ENCODE assay signal across 1 cellular context in the genomic region with DNA sequence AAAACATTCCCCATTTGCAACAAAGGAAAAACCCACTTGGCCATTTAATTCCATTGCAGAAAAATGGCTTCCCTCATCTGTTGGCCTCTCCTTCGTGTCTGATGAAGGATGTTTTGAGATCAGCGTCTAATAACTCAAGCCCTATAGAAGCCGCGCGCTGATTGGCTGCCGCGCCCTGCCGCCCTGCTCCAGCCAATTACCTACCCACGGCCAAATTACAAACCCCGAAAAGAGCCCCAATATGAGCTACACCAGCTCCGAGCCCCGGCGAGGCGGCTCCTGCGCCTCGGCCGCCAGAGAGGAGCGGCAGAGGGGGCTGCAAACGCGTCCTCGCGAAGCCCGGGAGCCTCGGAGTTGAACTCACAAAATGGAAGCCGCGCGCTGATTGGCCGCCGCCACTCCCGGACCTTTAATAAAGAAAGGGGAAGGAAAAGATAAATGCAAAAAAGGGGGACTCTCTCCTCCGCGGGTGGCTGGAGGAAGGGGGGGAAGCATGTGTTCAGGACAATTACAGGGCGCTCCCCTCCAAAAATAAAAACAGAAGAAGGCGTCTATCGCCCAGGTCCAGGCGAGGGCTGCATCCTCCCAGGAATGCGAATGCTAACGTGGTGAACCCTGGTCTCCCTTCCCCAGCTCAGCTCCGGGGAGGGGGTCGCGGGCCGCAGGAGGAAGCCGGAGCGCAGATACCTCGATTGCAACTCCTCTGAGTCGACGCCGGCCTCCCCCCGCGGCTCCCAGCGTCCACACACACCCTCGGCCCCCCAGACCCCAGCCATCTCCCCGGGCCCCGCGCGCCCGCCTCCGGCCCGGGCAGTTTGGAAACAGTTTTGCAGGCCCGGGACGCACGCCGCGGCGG.
TF ChIP-seq lines count a peak whose summit lies in the region.

No MANE protein-coding gene starts in this region.

TF ChIP-seq in HepG2, 621 proteins besides CTCF, POLR2A, EP300 and RAD21 (continued from another document and continues in another):
- TF ChIP-seq ZFY (CRISPR knock-in tag; IDR thresholded peaks at IDR 0.05): peak; percentile 58
- no peak for TF ChIP-seq KDM5A (IDR thresholded peaks at IDR 0.05; ENCODE audit: borderline replicate concordance, low read length)
- TF ChIP-seq FIP1L1 (IDR thresholded peaks at IDR 0.05; ENCODE audit: borderline replicate concordance, insufficient read depth, low read depth, low read length): no peak
- TF ChIP-seq ZNF572 (CRISPR knock-in tag; IDR thresholded peaks at IDR 0.05): no peak
- no peak for TF ChIP-seq JUND (CRISPR knock-in tag; IDR thresholded peaks at IDR 0.05)
- no peak for TF ChIP-seq NR1H2 (CRISPR knock-in tag; IDR thresholded peaks at IDR 0.05; ENCODE audit: borderline replicate concordance, low read depth)
- TF ChIP-seq ZNF264 (CRISPR knock-in tag; IDR thresholded peaks at IDR 0.05): no peak
- TF ChIP-seq, protein P1, sequence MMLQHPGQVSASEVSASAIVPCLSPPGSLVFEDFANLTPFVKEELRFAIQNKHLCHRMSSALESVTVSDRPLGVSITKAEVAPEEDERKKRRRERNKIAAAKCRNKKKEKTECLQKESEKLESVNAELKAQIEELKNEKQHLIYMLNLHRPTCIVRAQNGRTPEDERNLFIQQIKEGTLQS (CRISPR knock-in tag; IDR thresholded peaks at IDR 0.05): 0 out of 2 replicates have a peak, but pooled peaks have one; percentile 10
- no peak for TF ChIP-seq ZNF3 (CRISPR knock-in tag; IDR thresholded peaks at IDR 0.05)
- no peak for TF ChIP-seq POGZ (CRISPR knock-in tag; IDR thresholded peaks at IDR 0.05)
- TF ChIP-seq NR2F2 (IDR thresholded peaks at IDR 0.05; ENCODE audit: borderline replicate concordance, low read depth): no peak
- TF ChIP-seq ZNF75D (CRISPR knock-in tag; IDR thresholded peaks at IDR 0.05; ENCODE audit: borderline replicate concordance): no peak
- TF ChIP-seq ZEB1 (IDR thresholded peaks at IDR 0.05; ENCODE audit: insufficient replicate concordance, low read depth): no peak
- 0 out of 2 replicates have a peak, but pooled peaks have one; percentile 12 for TF ChIP-seq ZNF652 (CRISPR knock-in tag; IDR thresholded peaks at IDR 0.05; ENCODE audit: borderline replicate concordance, low read depth)
- TF ChIP-seq KDM5B (CRISPR knock-in tag; IDR thresholded peaks at IDR 0.05; ENCODE audit: borderline replicate concordance): peak; percentile 56; the same call in 1 of the 2 replicates
- peak; percentile 76; the same call in 1 of the 2 replicates for TF ChIP-seq ZNF878 (CRISPR knock-in tag; IDR thresholded peaks at IDR 0.05)
- no peak for TF ChIP-seq TBP (CRISPR knock-in tag; IDR thresholded peaks at IDR 0.05)
- peak; percentile 36; the same call in 1 of the 2 replicates for TF ChIP-seq RXRA (CRISPR knock-in tag; IDR thresholded peaks at IDR 0.05)
- TF ChIP-seq ELF3 (CRISPR knock-in tag; IDR thresholded peaks at IDR 0.05): peak; percentile 20; the same call in 1 of the 2 replicates
- TF ChIP-seq, protein P2, sequence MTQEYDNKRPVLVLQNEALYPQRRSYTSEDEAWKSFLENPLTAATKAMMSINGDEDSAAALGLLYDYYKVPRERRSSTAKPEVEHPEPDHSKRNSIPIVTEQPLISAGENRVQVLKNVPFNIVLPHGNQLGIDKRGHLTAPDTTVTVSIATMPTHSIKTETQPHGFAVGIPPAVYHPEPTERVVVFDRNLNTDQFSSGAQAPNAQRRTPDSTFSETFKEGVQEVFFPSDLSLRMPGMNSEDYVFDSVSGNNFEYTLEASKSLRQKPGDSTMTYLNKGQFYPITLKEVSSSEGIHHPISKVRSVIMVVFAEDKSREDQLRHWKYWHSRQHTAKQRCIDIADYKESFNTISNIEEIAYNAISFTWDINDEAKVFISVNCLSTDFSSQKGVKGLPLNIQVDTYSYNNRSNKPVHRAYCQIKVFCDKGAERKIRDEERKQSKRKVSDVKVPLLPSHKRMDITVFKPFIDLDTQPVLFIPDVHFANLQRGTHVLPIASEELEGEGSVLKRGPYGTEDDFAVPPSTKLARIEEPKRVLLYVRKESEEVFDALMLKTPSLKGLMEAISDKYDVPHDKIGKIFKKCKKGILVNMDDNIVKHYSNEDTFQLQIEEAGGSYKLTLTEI (CRISPR knock-in tag; conservative IDR thresholded peaks at IDR 0.05): no peak
- TF ChIP-seq RFX3 (CRISPR knock-in tag; IDR thresholded peaks at IDR 0.05): no peak
- TF ChIP-seq FOXA1 (IDR thresholded peaks at IDR 0.05): no peak
- no peak for TF ChIP-seq FOXA1 (CRISPR knock-in tag; IDR thresholded peaks at IDR 0.05)
- no peak for TF ChIP-seq ZNF7 (CRISPR knock-in tag; IDR thresholded peaks at IDR 0.05)
- TF ChIP-seq HDAC6 (IDR thresholded peaks at IDR 0.05; ENCODE audit: low read depth, low read length): no peak
- peak; percentile 30 for TF ChIP-seq IKZF4 (CRISPR knock-in tag; IDR thresholded peaks at IDR 0.05; ENCODE audit: borderline replicate concordance, low read depth, not compliant biosample characterization)
- no peak for TF ChIP-seq PCBP1 (IDR thresholded peaks at IDR 0.05; ENCODE audit: borderline replicate concordance, low read depth, low read length)
- 0 out of 2 replicates have a peak, but pooled peaks have one; percentile 47 for TF ChIP-seq ZKSCAN8 (CRISPR knock-in tag; IDR thresholded peaks at IDR 0.05; ENCODE audit: borderline replicate concordance)
- TF ChIP-seq, protein P3, sequence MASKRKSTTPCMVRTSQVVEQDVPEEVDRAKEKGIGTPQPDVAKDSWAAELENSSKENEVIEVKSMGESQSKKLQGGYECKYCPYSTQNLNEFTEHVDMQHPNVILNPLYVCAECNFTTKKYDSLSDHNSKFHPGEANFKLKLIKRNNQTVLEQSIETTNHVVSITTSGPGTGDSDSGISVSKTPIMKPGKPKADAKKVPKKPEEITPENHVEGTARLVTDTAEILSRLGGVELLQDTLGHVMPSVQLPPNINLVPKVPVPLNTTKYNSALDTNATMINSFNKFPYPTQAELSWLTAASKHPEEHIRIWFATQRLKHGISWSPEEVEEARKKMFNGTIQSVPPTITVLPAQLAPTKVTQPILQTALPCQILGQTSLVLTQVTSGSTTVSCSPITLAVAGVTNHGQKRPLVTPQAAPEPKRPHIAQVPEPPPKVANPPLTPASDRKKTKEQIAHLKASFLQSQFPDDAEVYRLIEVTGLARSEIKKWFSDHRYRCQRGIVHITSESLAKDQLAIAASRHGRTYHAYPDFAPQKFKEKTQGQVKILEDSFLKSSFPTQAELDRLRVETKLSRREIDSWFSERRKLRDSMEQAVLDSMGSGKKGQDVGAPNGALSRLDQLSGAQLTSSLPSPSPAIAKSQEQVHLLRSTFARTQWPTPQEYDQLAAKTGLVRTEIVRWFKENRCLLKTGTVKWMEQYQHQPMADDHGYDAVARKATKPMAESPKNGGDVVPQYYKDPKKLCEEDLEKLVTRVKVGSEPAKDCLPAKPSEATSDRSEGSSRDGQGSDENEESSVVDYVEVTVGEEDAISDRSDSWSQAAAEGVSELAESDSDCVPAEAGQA (IDR thresholded peaks at IDR 0.05; ENCODE audit: low read depth): peak; percentile 46
- TF ChIP-seq, protein P3 (CRISPR knock-in tag; IDR thresholded peaks at IDR 0.05; ENCODE audit: borderline replicate concordance): no peak
- no peak for TF ChIP-seq ZNF20 (CRISPR knock-in tag; IDR thresholded peaks at IDR 0.05)
- TF ChIP-seq, protein P4, sequence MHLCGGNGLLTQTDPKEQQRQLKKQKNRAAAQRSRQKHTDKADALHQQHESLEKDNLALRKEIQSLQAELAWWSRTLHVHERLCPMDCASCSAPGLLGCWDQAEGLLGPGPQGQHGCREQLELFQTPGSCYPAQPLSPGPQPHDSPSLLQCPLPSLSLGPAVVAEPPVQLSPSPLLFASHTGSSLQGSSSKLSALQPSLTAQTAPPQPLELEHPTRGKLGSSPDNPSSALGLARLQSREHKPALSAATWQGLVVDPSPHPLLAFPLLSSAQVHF (CRISPR knock-in tag; IDR thresholded peaks at IDR 0.05): no peak
- TF ChIP-seq RARA (CRISPR knock-in tag; IDR thresholded peaks at IDR 0.05): no peak
- TF ChIP-seq, protein P5, sequence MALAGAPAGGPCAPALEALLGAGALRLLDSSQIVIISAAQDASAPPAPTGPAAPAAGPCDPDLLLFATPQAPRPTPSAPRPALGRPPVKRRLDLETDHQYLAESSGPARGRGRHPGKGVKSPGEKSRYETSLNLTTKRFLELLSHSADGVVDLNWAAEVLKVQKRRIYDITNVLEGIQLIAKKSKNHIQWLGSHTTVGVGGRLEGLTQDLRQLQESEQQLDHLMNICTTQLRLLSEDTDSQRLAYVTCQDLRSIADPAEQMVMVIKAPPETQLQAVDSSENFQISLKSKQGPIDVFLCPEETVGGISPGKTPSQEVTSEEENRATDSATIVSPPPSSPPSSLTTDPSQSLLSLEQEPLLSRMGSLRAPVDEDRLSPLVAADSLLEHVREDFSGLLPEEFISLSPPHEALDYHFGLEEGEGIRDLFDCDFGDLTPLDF (CRISPR knock-in tag; IDR thresholded peaks at IDR 0.05): 0 out of 2 replicates have a peak, but pooled peaks have one; percentile 33
- TF ChIP-seq RFXANK (CRISPR knock-in tag; IDR thresholded peaks at IDR 0.05): 0 out of 2 replicates have a peak, but pooled peaks have one; percentile 55
- peak; percentile 29 for TF ChIP-seq MED8 (CRISPR knock-in tag; IDR thresholded peaks at IDR 0.05; ENCODE audit: insufficient replicate concordance)
- no peak for TF ChIP-seq ZFP1 (CRISPR knock-in tag; IDR thresholded peaks at IDR 0.05)
- TF ChIP-seq ZNF674 (CRISPR knock-in tag; IDR thresholded peaks at IDR 0.05; ENCODE audit: low read depth): no peak
- TF ChIP-seq, protein P6, sequence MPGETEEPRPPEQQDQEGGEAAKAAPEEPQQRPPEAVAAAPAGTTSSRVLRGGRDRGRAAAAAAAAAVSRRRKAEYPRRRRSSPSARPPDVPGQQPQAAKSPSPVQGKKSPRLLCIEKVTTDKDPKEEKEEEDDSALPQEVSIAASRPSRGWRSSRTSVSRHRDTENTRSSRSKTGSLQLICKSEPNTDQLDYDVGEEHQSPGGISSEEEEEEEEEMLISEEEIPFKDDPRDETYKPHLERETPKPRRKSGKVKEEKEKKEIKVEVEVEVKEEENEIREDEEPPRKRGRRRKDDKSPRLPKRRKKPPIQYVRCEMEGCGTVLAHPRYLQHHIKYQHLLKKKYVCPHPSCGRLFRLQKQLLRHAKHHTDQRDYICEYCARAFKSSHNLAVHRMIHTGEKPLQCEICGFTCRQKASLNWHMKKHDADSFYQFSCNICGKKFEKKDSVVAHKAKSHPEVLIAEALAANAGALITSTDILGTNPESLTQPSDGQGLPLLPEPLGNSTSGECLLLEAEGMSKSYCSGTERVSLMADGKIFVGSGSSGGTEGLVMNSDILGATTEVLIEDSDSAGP (CRISPR knock-in tag; IDR thresholded peaks at IDR 0.05; ENCODE audit: borderline replicate concordance): peak; percentile 45; the same call in 1 of the 2 replicates
- TF ChIP-seq, protein P7, sequence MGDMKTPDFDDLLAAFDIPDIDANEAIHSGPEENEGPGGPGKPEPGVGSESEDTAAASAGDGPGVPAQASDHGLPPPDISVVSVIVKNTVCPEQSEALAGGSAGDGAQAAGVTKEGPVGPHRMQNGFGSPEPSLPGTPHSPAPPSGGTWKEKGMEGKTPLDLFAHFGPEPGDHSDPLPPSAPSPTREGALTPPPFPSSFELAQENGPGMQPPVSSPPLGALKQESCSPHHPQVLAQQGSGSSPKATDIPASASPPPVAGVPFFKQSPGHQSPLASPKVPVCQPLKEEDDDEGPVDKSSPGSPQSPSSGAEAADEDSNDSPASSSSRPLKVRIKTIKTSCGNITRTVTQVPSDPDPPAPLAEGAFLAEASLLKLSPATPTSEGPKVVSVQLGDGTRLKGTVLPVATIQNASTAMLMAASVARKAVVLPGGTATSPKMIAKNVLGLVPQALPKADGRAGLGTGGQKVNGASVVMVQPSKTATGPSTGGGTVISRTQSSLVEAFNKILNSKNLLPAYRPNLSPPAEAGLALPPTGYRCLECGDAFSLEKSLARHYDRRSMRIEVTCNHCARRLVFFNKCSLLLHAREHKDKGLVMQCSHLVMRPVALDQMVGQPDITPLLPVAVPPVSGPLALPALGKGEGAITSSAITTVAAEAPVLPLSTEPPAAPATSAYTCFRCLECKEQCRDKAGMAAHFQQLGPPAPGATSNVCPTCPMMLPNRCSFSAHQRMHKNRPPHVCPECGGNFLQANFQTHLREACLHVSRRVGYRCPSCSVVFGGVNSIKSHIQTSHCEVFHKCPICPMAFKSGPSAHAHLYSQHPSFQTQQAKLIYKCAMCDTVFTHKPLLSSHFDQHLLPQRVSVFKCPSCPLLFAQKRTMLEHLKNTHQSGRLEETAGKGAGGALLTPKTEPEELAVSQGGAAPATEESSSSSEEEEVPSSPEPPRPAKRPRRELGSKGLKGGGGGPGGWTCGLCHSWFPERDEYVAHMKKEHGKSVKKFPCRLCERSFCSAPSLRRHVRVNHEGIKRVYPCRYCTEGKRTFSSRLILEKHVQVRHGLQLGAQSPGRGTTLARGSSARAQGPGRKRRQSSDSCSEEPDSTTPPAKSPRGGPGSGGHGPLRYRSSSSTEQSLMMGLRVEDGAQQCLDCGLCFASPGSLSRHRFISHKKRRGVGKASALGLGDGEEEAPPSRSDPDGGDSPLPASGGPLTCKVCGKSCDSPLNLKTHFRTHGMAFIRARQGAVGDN (CRISPR knock-in tag; IDR thresholded peaks at IDR 0.05): peak; percentile 86
- TF ChIP-seq, protein P8, sequence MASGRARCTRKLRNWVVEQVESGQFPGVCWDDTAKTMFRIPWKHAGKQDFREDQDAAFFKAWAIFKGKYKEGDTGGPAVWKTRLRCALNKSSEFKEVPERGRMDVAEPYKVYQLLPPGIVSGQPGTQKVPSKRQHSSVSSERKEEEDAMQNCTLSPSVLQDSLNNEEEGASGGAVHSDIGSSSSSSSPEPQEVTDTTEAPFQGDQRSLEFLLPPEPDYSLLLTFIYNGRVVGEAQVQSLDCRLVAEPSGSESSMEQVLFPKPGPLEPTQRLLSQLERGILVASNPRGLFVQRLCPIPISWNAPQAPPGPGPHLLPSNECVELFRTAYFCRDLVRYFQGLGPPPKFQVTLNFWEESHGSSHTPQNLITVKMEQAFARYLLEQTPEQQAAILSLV (CRISPR knock-in tag; IDR thresholded peaks at IDR 0.05; ENCODE audit: borderline replicate concordance): no peak
- TF ChIP-seq RBFOX2 (IDR thresholded peaks at IDR 0.05; ENCODE audit: low read depth, low read length): peak; percentile 77
- TF ChIP-seq NR2C2 (CRISPR knock-in tag; IDR thresholded peaks at IDR 0.05; ENCODE audit: borderline replicate concordance): peak; percentile 48; the same call in 1 of the 2 replicates
- no peak for TF ChIP-seq PAWR (CRISPR knock-in tag; IDR thresholded peaks at IDR 0.05; ENCODE audit: borderline replicate concordance)
